9 cellular contexts compared by ENCODE assay signal in genomic region chr1:39158330-39159086, GRCh38. TPM values are rescaled to one million over a fixed set of nuclear protein-coding genes. Genes with fewer than 3 reads are reported as not detected.
A peak's percentile ranks its signal among the peaks of the same experiment; 100 is the strongest.
DNase-seq lines count a peak whose midpoint lies in the region; ATAC-seq, FAIRE-seq and TF ChIP-seq lines count a peak whose summit lies in the region.
"Had no signal": no experiment of that assay in that cellular context is flagged by ENCODE, and none has a peak within 500 bp of the region (broad histone marks: within the 10 kb centered on the region; RNA-seq: fewer than 3 reads in every experiment).

No MANE protein-coding gene starts in this region.

- DNase-seq in Caco-2 = peak; percentile 87 to 91
- DNase-seq in M059J (ENCODE audit: low read depth) = peak; percentile 42
- peak; percentile 77 for DNase-seq in bronchial epithelial cell (ENCODE audit: low read depth)
- peak; percentile 51 for DNase-seq in medulla oblongata (ENCODE audit: extremely low spot score)
- DNase-seq in activated CD4-positive, alpha-beta T cell treated with anti-CD3 and anti-CD28 coated beads, Interleukin-2, amount 10 ng/mL, durations not matched to agents 7 days and 5 days = no peak
- DNase-seq in activated naive CD4-positive, alpha-beta T cell treated with anti-CD3 and anti-CD28 coated beads, Interleukin-2, amount 50 U/mL, for 72 hours (ENCODE audit: low spot score in 2 of 2) = no peak
- no peak for DNase-seq in foreskin melanocyte
- DNase-seq: RPMI8226 had no signal

- TF ChIP-seq CTCF in Caco-2 (IDR thresholded peaks at IDR 0.05; ENCODE audit: insufficient read depth in 1 of 2, low read depth in 1 of 2, low read length in 1 of 2, severe bottlenecking in 1 of 2, unreplicated experiment in 1 of 2) (peak in 1 of 2 experiments; percentile 28), bronchial epithelial cell (IDR thresholded peaks at IDR 0.05; ENCODE audit: insufficient read depth, low read length, severe bottlenecking) (no peak)

- peak overlapping the region; percentile 60 for H3K4me3 ChIP-seq in Caco-2 (ENCODE audit: low read depth, low read length)
- peak overlapping the region; percentile 8 for H3K4me3 ChIP-seq in bronchial epithelial cell (ENCODE audit: low read depth, low read length)

- peak overlapping the region; percentile 73 for H3K4me3 Mint-ChIP-seq in Caco-2 (ENCODE audit: unreplicated experiment)
- H3K4me3 Mint-ChIP-seq in activated CD4-positive, alpha-beta T cell treated with anti-CD3 and anti-CD28 coated beads, Interleukin-2, amount 10 ng/mL, durations not matched to agents 7 days and 5 days = no peak overlapping the region

- no peak for FAIRE-seq in bronchial epithelial cell (lab: Jason Lieb, UNC)

- no peaks in the 10 kb centered on the region for H3K36me3 Mint-ChIP-seq in Caco-2 (ENCODE audit: insufficient read depth, unreplicated experiment)
- H3K36me3 Mint-ChIP-seq in activated CD4-positive, alpha-beta T cell treated with anti-CD3 and anti-CD28 coated beads, Interleukin-2, amount 10 ng/mL, durations not matched to agents 7 days and 5 days (ENCODE audit: low read depth) = no peaks in the 10 kb centered on the region
- H3K36me3 Mint-ChIP-seq in activated naive CD4-positive, alpha-beta T cell treated with anti-CD3 and anti-CD28 coated beads, Interleukin-2, amount 50 U/mL, for 72 hours = no peaks in the 10 kb centered on the region

- POLR2A ChIA-PET in Caco-2 (lab: Charles Lee) = interaction anchor here (0.6 to 1.6 kb wide), 13 partner anchors 9 to 229 kb away, joined by 3 to 13 read pairs (median 5); partner anchors contain the start of gene NDUFS5
- POLR2A ChIA-PET in activated CD4-positive, alpha-beta T cell treated with anti-CD3 and anti-CD28 coated beads, Interleukin-2, amount 10 ng/mL, durations not matched to agents 7 days and 5 days (lab: Charles Lee) = no interaction called here

- peaks cover 4% of the 10 kb centered on the region for H3K4me1 ChIP-seq in Caco-2

- H3K9me3 ChIP-seq in Caco-2 = no peaks in the 10 kb centered on the region

- H3K27me3 ChIP-seq in Caco-2 (replicated peaks; ENCODE audit: control insufficient read depth, insufficient read depth, low read length) = no peaks in the 10 kb centered on the region
- H3K27me3 ChIP-seq in bronchial epithelial cell (ENCODE audit: control insufficient read depth, insufficient read depth, low read length) = no peaks in the 10 kb centered on the region

- intact Hi-C loops in Caco-2 (cut with micrococcal nuclease; ENCODE audit: unreplicated experiment) = loop anchor here (1.0 to 2.0 kb wide), 4 partner anchors 12 to 34 kb away; no protein-coding TSS in a partner anchor

- no peaks in the 10 kb centered on the region for H3K36me3 ChIP-seq in Caco-2 (ENCODE audit: control insufficient read depth, insufficient read depth, low read length)
- H3K36me3 ChIP-seq in bronchial epithelial cell (ENCODE audit: control insufficient read depth, insufficient read depth, low read length) = no peaks in the 10 kb centered on the region

- CTCF ChIA-PET in Caco-2 (lab: Charles Lee) = interaction anchor here (0.5 to 3.0 kb wide), 16 partner anchors 9 to 380 kb away, joined by 3 to 34 read pairs (median 4); no protein-coding TSS in a partner anchor
- CTCF ChIA-PET in activated CD4-positive, alpha-beta T cell treated with anti-CD3 and anti-CD28 coated beads, Interleukin-2, amount 10 ng/mL, durations not matched to agents 7 days and 5 days (lab: Charles Lee) = interaction anchor here (0.6 to 2.9 kb wide), 2 partner anchors 9 to 64 kb away, joined by 4 to 8 read pairs; no protein-coding TSS in a partner anchor

- H3K9me3 Mint-ChIP-seq in Caco-2 (ENCODE audit: unreplicated experiment) = no peaks in the 10 kb centered on the region
- no peaks in the 10 kb centered on the region for H3K9me3 Mint-ChIP-seq in activated CD4-positive, alpha-beta T cell treated with anti-CD3 and anti-CD28 coated beads, Interleukin-2, amount 10 ng/mL, durations not matched to agents 7 days and 5 days
- no peaks in the 10 kb centered on the region for H3K9me3 Mint-ChIP-seq in activated naive CD4-positive, alpha-beta T cell treated with anti-CD3 and anti-CD28 coated beads, Interleukin-2, amount 50 U/mL, for 72 hours

- peak overlapping the region; percentile 80 for H3K27ac Mint-ChIP-seq in Caco-2 (ENCODE audit: unreplicated experiment)
- H3K27ac Mint-ChIP-seq in activated CD4-positive, alpha-beta T cell treated with anti-CD3 and anti-CD28 coated beads, Interleukin-2, amount 10 ng/mL, durations not matched to agents 7 days and 5 days = no peak overlapping the region
- no peak overlapping the region for H3K27ac Mint-ChIP-seq in activated naive CD4-positive, alpha-beta T cell treated with anti-CD3 and anti-CD28 coated beads, Interleukin-2, amount 50 U/mL, for 72 hours

- ATAC-seq in GM18858 (IDR thresholded peaks at IDR 0.05; ENCODE audit: unreplicated experiment) = no peak
- ATAC-seq in activated naive CD4-positive, alpha-beta T cell treated with anti-CD3 and anti-CD28 coated beads, Interleukin-2, amount 50 U/mL, for 72 hours = no peak

- no peaks in the 10 kb centered on the region for H3K27me3 Mint-ChIP-seq in Caco-2 (ENCODE audit: insufficient read depth, unreplicated experiment)
- H3K27me3 Mint-ChIP-seq in activated CD4-positive, alpha-beta T cell treated with anti-CD3 and anti-CD28 coated beads, Interleukin-2, amount 10 ng/mL, durations not matched to agents 7 days and 5 days = peaks cover 4% of the 10 kb centered on the region

- H3K4me1 Mint-ChIP-seq in Caco-2 (ENCODE audit: low read depth, unreplicated experiment) = peaks cover 5% of the 10 kb centered on the region
- H3K4me1 Mint-ChIP-seq in activated CD4-positive, alpha-beta T cell treated with anti-CD3 and anti-CD28 coated beads, Interleukin-2, amount 10 ng/mL, durations not matched to agents 7 days and 5 days = peaks cover 2% of the 10 kb centered on the region

- BruUV-seq in Caco-2 (replicated peaks; lab: Mats Ljungman, UMichigan) = no TSS peak

RNA-seq across cellular contexts. Expression of gene MACF1, which starts 46.0 kb away (rescaled TPM):
- total RNA-seq in Caco-2 (2022) (104 and 114 TPM in 2 replicates), bronchial epithelial cell (163 and 228 TPM in 2 replicates)
- total RNA-seq in M059J (2014; rRNA removed; shearing (Covaris generic)) = 60.0 and 113 TPM in 2 replicates
- 100 to 1,000 TPM; 375 to 395 TPM for total RNA-seq in activated CD4-positive, alpha-beta T cell treated with anti-CD3 and anti-CD28 coated beads, Interleukin-2, amount 10 ng/mL, durations not matched to agents 7 days and 5 days
- 100 to 1,000 TPM; 355 to 400 TPM for total RNA-seq in activated naive CD4-positive, alpha-beta T cell treated with anti-CD3 and anti-CD28 coated beads, Interleukin-2, amount 50 U/mL, for 72 hours

Comparison
In these comparisons a context has a peak if more than half of its experiments do, and no peak if none do; other contexts are left out.
1. DNase-seq: peak in Caco-2 (2 of 2), M059J (single experiment), bronchial epithelial cell (single experiment) and medulla oblongata (single experiment); none in activated CD4-positive, alpha-beta T cell treated with anti-CD3 and anti-CD28 coated beads, Interleukin-2, amount 10 ng/mL, durations not matched to agents 7 days and 5 days (single experiment), activated naive CD4-positive, alpha-beta T cell treated with anti-CD3 and anti-CD28 coated beads, Interleukin-2, amount 50 U/mL, for 72 hours (0 of 2) and foreskin melanocyte (single experiment).